In the genomic region with DNA sequence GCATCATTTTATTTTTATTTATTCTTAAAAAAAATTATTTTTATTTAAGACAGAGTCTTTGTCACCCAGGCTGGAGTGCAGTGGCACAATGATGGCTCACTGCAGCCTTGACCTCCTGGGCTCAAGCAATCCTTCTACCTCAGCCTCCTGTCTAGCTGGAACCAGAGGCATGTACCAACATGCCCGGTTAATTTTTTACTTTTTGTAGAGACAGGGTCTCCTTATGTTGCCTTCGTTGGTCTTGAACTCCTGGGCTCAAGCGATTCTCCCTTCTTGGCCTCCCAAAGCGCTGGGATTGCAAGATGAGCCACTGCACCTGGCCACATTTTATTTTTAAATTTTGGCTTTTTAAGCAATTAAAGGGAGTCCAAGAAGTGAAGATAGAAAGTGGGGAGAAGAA, we compare ENCODE assay signal across 28 cellular contexts. TPM values are rescaled to one million over a fixed set of nuclear protein-coding genes. Genes with fewer than 3 reads are reported as not detected.
"Had no signal": no experiment of that assay in that cellular context is flagged by ENCODE, and none has a peak within 500 bp of the region (broad histone marks: within the 10 kb centered on the region; RNA-seq: fewer than 3 reads in every experiment).

No MANE protein-coding gene starts in this region.

- H3K27me3 ChIP-seq: testis, thyroid gland, uterus, vagina had no signal

- FAIRE-seq: urothelium cell line had no signal

- H3K4me3 ChIP-seq: stomach, suprapubic skin, testis, thoracic aorta, thyroid gland, tibial artery, tibial nerve, transverse colon, upper lobe of right lung, uterus, vagina had no signal

- ATAC-seq: stimulated activated effector memory CD8-positive, alpha-beta T cell treated with anti-CD3 and anti-CD28 coated beads, Interleukin-12 subunit alpha, Interleukin-12 subunit beta, amount 100 ng/mL, for 72 hours; stimulated activated memory B cell treated with anti-CD40 and anti-IgM and Interleukin-4, amounts not matched to agents 10 μg/mL and 1 μg/mL and 100 μg/mL, for 72 hours; stimulated activated naive B cell treated with anti-CD40 and anti-IgM and Interleukin-4, amounts not matched to agents 10 μg/mL and 1 μg/mL and 100 μg/mL, for 72 hours; stimulated activated naive CD8-positive, alpha-beta T cell treated with anti-CD3 and anti-CD28 coated beads, Interleukin-15, amount 100 ng/mL, for 72 hours; stimulated activated naive CD8-positive, alpha-beta T cell treated with anti-CD3 and anti-CD28 coated beads, Interleukin-15, Interleukin-2, amounts not matched to agents 100 U/mL and 50 U/mL, for 24 hours; upper lobe of right lung had no signal

- H3K36me3 ChIP-seq: suprapubic skin, thoracic aorta, thyroid gland, tibial artery, tibial nerve, transverse colon, upper lobe of right lung, uterus, vagina had no signal

- H3K4me1 ChIP-seq: stomach, suprapubic skin, testis, thyroid gland, tibial artery, transverse colon, upper lobe of right lung, uterus, vagina had no signal

- DNase-seq: stimulated activated CD4-positive, alpha-beta T cell treated with anti-CD3 and anti-CD28 coated beads, Interleukin-2, amount 100 ng/mL, for 48 hours; stimulated activated CD4-positive, alpha-beta T cell treated with anti-CD3 and anti-CD28 coated beads, Interleukin-4, amount 100 ng/mL, for 1 hour; stimulated activated CD4-positive, alpha-beta T cell treated with anti-CD3 and anti-CD28 coated beads, Interleukin-4, amount 100 ng/mL, for 24 hours; stimulated activated CD4-positive, alpha-beta T cell treated with anti-CD3 and anti-CD28 coated beads, Interleukin-4, amount 100 ng/mL, for 4 hours; stimulated activated CD8-positive, alpha-beta memory T cell treated with anti-CD3 and anti-CD28 coated beads, Interleukin-4, amount 100 ng/mL, for 48 hours; stimulated activated naive B cell treated with anti-CD40 and anti-IgM and Interleukin-4, amounts not matched to agents 10 μg/mL and 1 μg/mL and 100 μg/mL, for 72 hours; stimulated activated naive CD4-positive, alpha-beta T cell; stimulated activated naive CD4-positive, alpha-beta T cell treated with Interleukin-2 at 50 U/mL for 16 hours; stimulated activated naive CD8-positive, alpha-beta T cell treated with anti-CD3 and anti-CD28 coated beads, Interleukin-15, amount 100 ng/mL, for 72 hours; stimulated activated naive CD8-positive, alpha-beta T cell treated with anti-CD3 and anti-CD28 coated beads, Interleukin-15, Interleukin-2, amounts not matched to agents 100 U/mL and 50 U/mL, for 24 hours; stomach; substantia nigra; testis; thyroid gland; tibial artery; transverse colon; trophoblast cell; upper lobe of right lung; uterus had no signal

- H3K9me3 ChIP-seq: testis, thyroid gland, uterus had no signal

- H3K27ac ChIP-seq: stomach, suprapubic skin, testis, thoracic aorta, thyroid gland, tibial artery, tibial nerve, transverse colon, upper lobe of right lung, uterus, vagina had no signal

RNA-seq across cellular contexts. Expression of gene TTC6, which starts 21.4 kb away (rescaled TPM):
- total RNA-seq: subcutaneous adipose tissue, tibial nerve had no signal

RNA-seq across cellular contexts. Expression of gene FOXA1, which starts 21.8 kb away (rescaled TPM):
- total RNA-seq: subcutaneous adipose tissue, temporal lobe, thoracic aorta, tibial nerve, uterus had no signal
